In the genomic region with DNA sequence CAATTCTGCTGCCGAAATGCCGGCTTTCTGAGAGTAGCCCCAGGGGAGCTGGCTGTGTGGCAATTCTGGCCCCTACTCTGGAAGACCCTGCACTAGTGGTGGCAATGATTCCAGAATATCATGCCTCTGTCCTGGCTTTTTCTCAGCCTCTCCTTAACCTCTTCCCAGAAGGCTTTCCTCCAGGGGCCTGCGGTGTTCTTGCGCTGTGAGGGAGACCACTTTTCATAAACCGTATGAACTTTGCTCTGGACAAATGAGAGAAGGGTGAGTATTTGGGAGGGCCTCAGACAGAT, we compare ENCODE assay signal across 10 cellular contexts.
"Had no signal": no experiment of that assay in that cellular context is flagged by ENCODE, and none has a peak within 500 bp of the region (broad histone marks: within the 10 kb centered on the region; RNA-seq: fewer than 3 reads in every experiment).

No MANE protein-coding gene starts in this region.

- H3K36me3 ChIP-seq: transverse colon had no signal

- H3K4me3 ChIP-seq: transverse colon had no signal

- H3K4me1 ChIP-seq: transverse colon had no signal

- H3K27me3 ChIP-seq: transverse colon had no signal

- H3K9me3 ChIP-seq: transverse colon had no signal

- ATAC-seq: left colon, natural killer cell, T-cell had no signal

- DNase-seq: activated naive CD4-positive, alpha-beta T cell treated with Interleukin-2 at 50 U/mL for 16 hours; dermis blood vessel endothelial cell; erythroblast; immature natural killer cell; left colon; natural killer cell; small intestine; T-cell; T1000; transverse colon had no signal
